16 cellular contexts compared by ENCODE assay signal in genomic region chr2:8984152-8984551, GRCh38. TPM values are rescaled to one million over a fixed set of nuclear protein-coding genes. Genes with fewer than 3 reads are reported as not detected.
DNase-seq lines count a peak whose midpoint lies in the region; FAIRE-seq and TF ChIP-seq lines count a peak whose summit lies in the region.
"Had no signal": no experiment of that assay in that cellular context is flagged by ENCODE, and none has a peak within 500 bp of the region (broad histone marks: within the 10 kb centered on the region; RNA-seq: fewer than 3 reads in every experiment).

No MANE protein-coding gene starts in this region.

- no peaks in the 10 kb centered on the region for H3K9me3 ChIP-seq in breast epithelium
- H3K9me3 ChIP-seq in SJSA1 (replicated peaks) = no peaks in the 10 kb centered on the region
- H3K9me3 ChIP-seq: thyroid gland had no signal

- POLR2A ChIA-PET in MCF 10A (lab: Yijun Ruan, JAX) = interaction anchor here (0.7 to 1.6 kb wide), 6 partner anchors 9 to 89 kb away, joined by 3 to 8 read pairs (median 4); partner anchors contain the start of gene MBOAT2

- TF ChIP-seq CTCF in MCF 10A (IDR thresholded peaks at IDR 0.05; ENCODE audit: unreplicated experiment) (no peak), breast epithelium (IDR thresholded peaks at IDR 0.05) (no peak), fibroblast of the aortic adventitia (IDR thresholded peaks at IDR 0.05; ENCODE audit: insufficient read depth, low read length) (no peak)

- FAIRE-seq in frontal cortex (lab: Jason Lieb, UNC) = no peak

- DNase-seq in MCF 10A (ENCODE audit: unreplicated experiment) (peak; percentile 24), breast epithelium (ENCODE audit: low spot score in 2 of 2) (no peak), SJSA1 (ENCODE audit: low read depth in 1 of 2, low spot score in 2 of 2) (no peak), fibroblast of the aortic adventitia (ENCODE audit: low read depth) (peak; percentile 15), GM19238 (ENCODE audit: insufficient read length, low spot score) (no peak), DMS79 (lab: John Stamatoyannopoulos, UW) (no peak), frontal cortex (ENCODE audit: low spot score in 2 of 2) (no peak), DMS 273 treated with DMSO at 0.1 percent for 48 hours (lab: John Stamatoyannopoulos, UW) (no peak)
- DNase-seq: activated CD4-positive, alpha-beta T cell treated with anti-CD3 and anti-CD28 coated beads, Interleukin-2, amount 50 U/mL, for 48 hours; activated effector memory CD4-positive, alpha-beta T cell treated with Interleukin-2 at 50 U/mL for 16 hours; caudate nucleus; NCI-H345; stimulated activated CD4-positive, alpha-beta T cell treated with anti-CD3 and anti-CD28 coated beads, Interleukin-15, amount 100 ng/mL, for 24 hours; thyroid gland had no signal

- H3K9me3 Mint-ChIP-seq in MCF 10A (ENCODE audit: unreplicated experiment) = no peaks in the 10 kb centered on the region
- H3K9me3 Mint-ChIP-seq: memory B cell had no signal

- TF ChIP-seq POLR2A in breast epithelium (IDR thresholded peaks at IDR 0.05) = no peak

- H3K27me3 ChIP-seq in breast epithelium = no peaks in the 10 kb centered on the region
- H3K27me3 ChIP-seq in SJSA1 (replicated peaks) = no peaks in the 10 kb centered on the region
- H3K27me3 ChIP-seq: thyroid gland had no signal

- H3K27ac ChIP-seq in breast epithelium (no peak overlapping the region), SJSA1 (peak overlapping the region; percentile 41)
- H3K27ac ChIP-seq: parathyroid adenoma, thyroid gland had no signal

- no peaks in the 10 kb centered on the region for H3K36me3 Mint-ChIP-seq in MCF 10A (ENCODE audit: insufficient read depth, unreplicated experiment)
- H3K36me3 Mint-ChIP-seq: memory B cell had no signal

- no peak overlapping the region for H3K4me3 Mint-ChIP-seq in MCF 10A (ENCODE audit: unreplicated experiment)
- H3K4me3 Mint-ChIP-seq: memory B cell had no signal

- H3K4me1 Mint-ChIP-seq in MCF 10A (ENCODE audit: insufficient read depth, unreplicated experiment) = peaks cover 27% of the 10 kb centered on the region

- CTCF ChIA-PET in MCF 10A (lab: Yijun Ruan, JAX) = interaction anchor here (1.0 kb wide), 1 partner anchor 111 kb away, joined by 4 read pairs; no protein-coding TSS in a partner anchor

- H3K27me3 Mint-ChIP-seq in MCF 10A (ENCODE audit: insufficient read depth, unreplicated experiment) = no peaks in the 10 kb centered on the region

- intact Hi-C loops in MCF 10A (cut with micrococcal nuclease) = no loop called here
- intact Hi-C loops in breast epithelium (cut with DNase I; ENCODE audit: low total_unique reads) = loop anchor here (5.0 kb wide), 1 partner anchor 1563 kb away; no protein-coding TSS in a partner anchor

- BruUV-seq in MCF 10A (replicated peaks; lab: Mats Ljungman, UMichigan) = no TSS peak

- H3K27ac Mint-ChIP-seq in MCF 10A (ENCODE audit: low read depth, unreplicated experiment) = peak overlapping the region; percentile 21
- H3K27ac Mint-ChIP-seq: memory B cell had no signal

- H3K4me3 ChIP-seq in breast epithelium = no peak overlapping the region
- no peak overlapping the region for H3K4me3 ChIP-seq in SJSA1
- no peak overlapping the region for H3K4me3 ChIP-seq in fibroblast of the aortic adventitia (ENCODE audit: low read depth, low read length)
- H3K4me3 ChIP-seq: thyroid gland had no signal

- H3K36me3 ChIP-seq in breast epithelium (no peaks in the 10 kb centered on the region), SJSA1 (no peaks in the 10 kb centered on the region)
- H3K36me3 ChIP-seq: thyroid gland had no signal

- H3K4me1 ChIP-seq in breast epithelium (no peaks in the 10 kb centered on the region), SJSA1 (replicated peaks) (peaks cover 18% of the 10 kb centered on the region)
- H3K4me1 ChIP-seq: parathyroid adenoma had no signal

RNA-seq across cellular contexts. Expression of gene MBOAT2, which starts 19.3 kb away (rescaled TPM):
- total RNA-seq in MCF 10A (2022) (30.1 and 34.7 TPM in 2 replicates), breast epithelium (10 to 100 TPM in 2 of 3 donors, 1 to 10 TPM in 1; 6.4 to 41.0 (median 23.6) TPM), fibroblast of the aortic adventitia (ENCODE audit: low replicate concordance) (18.1 and 37.1 TPM in 2 replicates), frontal cortex (125 TPM)
- 36.4 and 76.5 TPM in 2 replicates for total RNA-seq in SJSA1 (2014; rRNA removed; shearing (Covaris generic))

Comparison
In these comparisons a context has a peak if more than half of its experiments do, and no peak if none do; other contexts are left out.
1. DNase-seq: peak in MCF 10A (single experiment) and fibroblast of the aortic adventitia (single experiment); none in breast epithelium (0 of 2), SJSA1 (0 of 2), GM19238 (single experiment), DMS79 (single experiment), frontal cortex (0 of 2) and DMS 273 treated with DMSO at 0.1 percent for 48 hours (single experiment).